Comparison of ENCODE assay signal across 13 cellular contexts in the genomic region with DNA sequence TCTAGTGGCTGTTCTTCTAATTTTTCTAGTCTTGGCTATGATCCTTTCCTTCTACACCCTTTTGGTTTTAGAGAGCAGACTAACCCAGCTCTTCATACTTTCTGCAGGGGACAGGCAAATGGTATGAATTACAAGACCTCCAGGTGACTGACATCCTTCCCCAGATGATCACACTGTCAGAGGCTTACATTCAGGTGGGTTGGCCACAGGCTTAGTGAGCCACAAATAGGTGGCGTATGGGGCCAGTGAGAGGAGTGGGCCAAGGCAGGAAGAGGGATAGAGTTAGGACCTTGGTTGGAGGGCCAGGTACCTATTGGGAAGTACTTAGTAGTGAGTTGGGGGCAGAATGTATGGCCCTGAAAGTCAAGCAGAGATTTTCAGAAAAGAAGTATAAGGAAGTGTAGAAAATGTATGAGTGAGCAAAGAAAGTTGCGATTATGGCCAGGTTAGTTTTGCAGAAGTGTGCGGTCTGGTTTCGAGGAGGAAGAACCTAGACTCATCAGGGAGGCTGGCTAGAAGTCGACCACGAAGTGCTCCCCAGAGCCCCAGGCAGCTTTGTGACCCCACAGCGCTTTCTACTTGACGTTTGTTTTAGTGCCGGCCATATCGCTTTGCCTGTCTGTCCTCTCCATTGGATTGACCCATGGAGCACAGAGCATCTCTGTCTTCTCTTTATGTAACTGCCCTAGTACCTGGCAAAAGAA. TPM values are rescaled to one million over a fixed set of nuclear protein-coding genes. Genes with fewer than 3 reads are reported as not detected.
A peak's percentile ranks its signal among the peaks of the same experiment; 100 is the strongest.
DNase-seq lines count a peak whose midpoint lies in the region; ATAC-seq and TF ChIP-seq lines count a peak whose summit lies in the region.
"Had no signal": no experiment of that assay in that cellular context is flagged by ENCODE, and none has a peak within 500 bp of the region (broad histone marks: within the 10 kb centered on the region; RNA-seq: fewer than 3 reads in every experiment).

No MANE protein-coding gene starts in this region.

- no peaks in the 10 kb centered on the region for H3K9me3 ChIP-seq in CD8-positive, alpha-beta T cell (ENCODE audit: low read length)
- H3K9me3 ChIP-seq: right lobe of liver, SJSA1 had no signal

- intact Hi-C loops in CD8-positive, alpha-beta T cell (cut with DNase I, micrococcal nuclease) = no loop called here
- intact Hi-C loops in posterior vena cava (cut with DNase I) = no loop called here

- no peak overlapping the region for H3K4me3 ChIP-seq in CD8-positive, alpha-beta T cell (ENCODE audit: low read depth, low read length)
- H3K4me3 ChIP-seq: right lobe of liver, SJSA1 had no signal

- CTCF ChIA-PET in CD8-positive, alpha-beta T cell (lab: Charles Lee) = interaction anchor here (1.0 to 7.0 kb wide), 3 partner anchors 11 kb away, joined by 4 to 37 read pairs (median 15); no protein-coding TSS in a partner anchor

- H3K9me3 Mint-ChIP-seq in CD8-positive, alpha-beta T cell = no peaks in the 10 kb centered on the region
- H3K9me3 Mint-ChIP-seq in IgD-negative memory B cell (no peaks in the 10 kb centered on the region), immature natural killer cell (no peaks in the 10 kb centered on the region)

- peaks cover 61% of the 10 kb centered on the region for H3K36me3 ChIP-seq in CD8-positive, alpha-beta T cell (ENCODE audit: insufficient read depth, low read length)

- H3K27me3 Mint-ChIP-seq in CD8-positive, alpha-beta T cell (ENCODE audit: low read depth) = no peaks in the 10 kb centered on the region
- H3K27me3 Mint-ChIP-seq in IgD-negative memory B cell (no peaks in the 10 kb centered on the region), immature natural killer cell (ENCODE audit: low read depth in 3 of 3) (peaks cover 0 to 2% (median 1%) of the 10 kb centered on the region in 3 donors)

- H3K4me1 Mint-ChIP-seq in CD8-positive, alpha-beta T cell (ENCODE audit: low read depth) = no peaks in the 10 kb centered on the region
- H3K4me1 Mint-ChIP-seq in IgD-negative memory B cell (peaks cover 19 to 23% (median 21%) of the 10 kb centered on the region in 3 donors), immature natural killer cell (no peaks in the 10 kb centered on the region)

- H3K36me3 Mint-ChIP-seq in CD8-positive, alpha-beta T cell = peaks cover 84% of the 10 kb centered on the region
- peaks cover 5% of the 10 kb centered on the region for H3K36me3 Mint-ChIP-seq in IgD-negative memory B cell
- peaks cover 23 to 49% (median 24%) of the 10 kb centered on the region in 3 donors for H3K36me3 Mint-ChIP-seq in immature natural killer cell

- H3K27ac Mint-ChIP-seq in CD8-positive, alpha-beta T cell = peak overlapping the region; percentile 71
- H3K27ac Mint-ChIP-seq in IgD-negative memory B cell (peak overlapping the region; percentile 6 to 68 (median 10)), immature natural killer cell (peak overlapping the region in 5 of 6 donors; percentile 8 to 81 (median 60))

- no peak overlapping the region for H3K4me3 Mint-ChIP-seq in CD8-positive, alpha-beta T cell
- H3K4me3 Mint-ChIP-seq in IgD-negative memory B cell (peak overlapping the region in 3 of 4 donors; percentile 5 to 58 (median 23)), immature natural killer cell (no peak overlapping the region)

- no peak for TF ChIP-seq CTCF in CD8-positive, alpha-beta T cell (IDR thresholded peaks at IDR 0.05)

- no peaks in the 10 kb centered on the region for H3K27me3 ChIP-seq in CD8-positive, alpha-beta T cell (ENCODE audit: insufficient read depth, low read length)
- H3K27me3 ChIP-seq: foreskin keratinocyte, right lobe of liver, SJSA1 had no signal

- DNase-seq in CD8-positive, alpha-beta T cell = no peak
- DNase-seq in immature natural killer cell = no peak
- no peak for DNase-seq in posterior vena cava (ENCODE audit: low spot score)
- DNase-seq in activated T-cell treated with anti-CD3 and anti-CD28 coated beads, Interleukin-2, amount 50 U/mL, for 48 hours = no peak
- DNase-seq in activated CD8-positive, alpha-beta memory T cell treated with anti-CD3 and anti-CD28 coated beads, Interleukin-2, amount 50 U/mL, for 48 hours = no peak
- DNase-seq: central memory CD4-positive, alpha-beta T cell; foreskin keratinocyte; right lobe of liver had no signal

- no peaks in the 10 kb centered on the region for H3K4me1 ChIP-seq in CD8-positive, alpha-beta T cell (ENCODE audit: insufficient read depth, low read length)
- H3K4me1 ChIP-seq: foreskin keratinocyte had no signal

- no peak for ATAC-seq in CD8-positive, alpha-beta T cell
- ATAC-seq in GM21390 (IDR thresholded peaks at IDR 0.05; ENCODE audit: unreplicated experiment) = peak; percentile 72
- no peak for ATAC-seq in HG03571 (IDR thresholded peaks at IDR 0.05; ENCODE audit: unreplicated experiment)

- POLR2A ChIA-PET in CD8-positive, alpha-beta T cell (lab: Charles Lee) = no interaction called here

- H3K27ac ChIP-seq in CD8-positive, alpha-beta T cell (ENCODE audit: low read depth, low read length) = no peak overlapping the region
- H3K27ac ChIP-seq: foreskin keratinocyte, right lobe of liver, SJSA1 had no signal

RNA-seq across cellular contexts. Expression of a gene that starts 20.0 kb away (rescaled TPM):
- not detected for total RNA-seq in CD8-positive, alpha-beta T cell
- not detected for polyA plus RNA-seq in IgD-negative memory B cell
- polyA plus RNA-seq in immature natural killer cell = not detected
- 1 to 10 TPM in 1 of 2 donors, not detected in 1; 1.7 TPM for total RNA-seq in posterior vena cava
- total RNA-seq: foreskin keratinocyte, liver, SJSA1 had no signal
- polyA plus RNA-seq: foreskin keratinocyte, liver had no signal

RNA-seq across cellular contexts. Expression of a gene that starts 32.0 kb away (rescaled TPM):
- 10 to 100 TPM; 48.4 to 48.7 TPM for total RNA-seq in CD8-positive, alpha-beta T cell
- polyA plus RNA-seq in IgD-negative memory B cell = 61.2 TPM
- 10 to 100 TPM; 65.5 to 93.8 (median 68.2) TPM for polyA plus RNA-seq in immature natural killer cell
- total RNA-seq in posterior vena cava = 10 to 100 TPM; 32.7 to 33.0 TPM

RNA-seq across cellular contexts. Expression of a gene that starts 36.1 kb away (rescaled TPM):
- total RNA-seq in CD8-positive, alpha-beta T cell = 10 to 100 TPM; 23.2 to 27.9 TPM
- 18.3 TPM for polyA plus RNA-seq in IgD-negative memory B cell
- 10 to 100 TPM; 11.5 to 27.9 (median 25.1) TPM for polyA plus RNA-seq in immature natural killer cell
- 10 to 100 TPM; 15.8 to 18.4 TPM for total RNA-seq in posterior vena cava

RNA-seq across cellular contexts. Expression of a gene that starts 45.5 kb away (rescaled TPM):
- 1 to 10 TPM; 5.7 to 6.0 TPM for total RNA-seq in CD8-positive, alpha-beta T cell
- 13.4 TPM for polyA plus RNA-seq in IgD-negative memory B cell
- polyA plus RNA-seq in immature natural killer cell = 10 to 100 TPM; 12.0 to 27.8 (median 14.8) TPM
- total RNA-seq in posterior vena cava = 10 to 100 TPM; 18.3 to 18.5 TPM

RNA-seq across cellular contexts. Expression of a gene that starts 46.2 kb away (rescaled TPM):
- 10 to 100 TPM; 90.8 to 92.9 TPM for total RNA-seq in CD8-positive, alpha-beta T cell
- polyA plus RNA-seq in IgD-negative memory B cell = 64.8 TPM
- polyA plus RNA-seq in immature natural killer cell = over 10,000 TPM; 13,165 to 20,506 (median 19,340) TPM
- 1 to 10 TPM; 2.4 to 5.3 TPM for total RNA-seq in posterior vena cava
- total RNA-seq: foreskin keratinocyte, SJSA1 had no signal
- polyA plus RNA-seq: foreskin keratinocyte had no signal

Comparison
In these comparisons a context has a peak if more than half of its experiments do, and no peak if none do; other contexts are left out.
1. H3K27ac Mint-ChIP-seq: peak in every context shown above with its lines; median percentile 71 in CD8-positive, alpha-beta T cell; 60 in immature natural killer cell; 10 in IgD-negative memory B cell.
2. H3K4me3 Mint-ChIP-seq: peak in IgD-negative memory B cell (3 of 4); none in CD8-positive, alpha-beta T cell (single experiment) and immature natural killer cell (0 of 5).